In the genomic region with DNA sequence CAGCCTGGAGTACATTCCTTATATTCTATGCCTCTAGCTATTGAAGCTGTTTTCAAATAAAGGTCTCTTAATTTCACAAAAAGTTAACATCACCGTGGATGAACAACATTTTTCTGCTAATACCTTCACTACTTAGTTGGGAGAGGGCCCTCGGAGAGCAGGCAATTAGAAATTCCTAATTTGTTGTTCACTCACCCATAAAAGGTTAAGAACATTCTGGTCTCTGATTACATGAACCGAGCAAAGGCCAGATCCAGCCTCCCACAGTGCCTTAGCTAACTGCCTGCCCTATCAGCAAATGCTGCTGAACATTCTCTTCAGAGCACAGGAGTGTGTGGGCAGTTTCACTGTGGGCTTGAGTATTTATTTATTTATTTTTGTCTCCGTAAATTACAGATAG, we compare ENCODE assay signal across 1 cellular context.
TF ChIP-seq lines count a peak whose summit lies in the region.

No MANE protein-coding gene starts in this region.

TF ChIP-seq in IMR-90, 13 proteins besides CTCF, POLR2A, EP300 and RAD21 (continued from another document):
- no peak for TF ChIP-seq RFX5 (IDR thresholded peaks at IDR 0.05; ENCODE audit: low read depth, low read length)
- TF ChIP-seq CEBPB (IDR thresholded peaks at IDR 0.05; ENCODE audit: low read depth, low read length), result no peak
- TF ChIP-seq SMC3 (IDR thresholded peaks at IDR 0.05; ENCODE audit: low read depth, low read length), result no peak
- TF ChIP-seq BHLHE40 (IDR thresholded peaks at IDR 0.05; ENCODE audit: low read depth, low read length), result no peak
